ENCODE assay signal across 1 cellular context in the genomic region with DNA sequence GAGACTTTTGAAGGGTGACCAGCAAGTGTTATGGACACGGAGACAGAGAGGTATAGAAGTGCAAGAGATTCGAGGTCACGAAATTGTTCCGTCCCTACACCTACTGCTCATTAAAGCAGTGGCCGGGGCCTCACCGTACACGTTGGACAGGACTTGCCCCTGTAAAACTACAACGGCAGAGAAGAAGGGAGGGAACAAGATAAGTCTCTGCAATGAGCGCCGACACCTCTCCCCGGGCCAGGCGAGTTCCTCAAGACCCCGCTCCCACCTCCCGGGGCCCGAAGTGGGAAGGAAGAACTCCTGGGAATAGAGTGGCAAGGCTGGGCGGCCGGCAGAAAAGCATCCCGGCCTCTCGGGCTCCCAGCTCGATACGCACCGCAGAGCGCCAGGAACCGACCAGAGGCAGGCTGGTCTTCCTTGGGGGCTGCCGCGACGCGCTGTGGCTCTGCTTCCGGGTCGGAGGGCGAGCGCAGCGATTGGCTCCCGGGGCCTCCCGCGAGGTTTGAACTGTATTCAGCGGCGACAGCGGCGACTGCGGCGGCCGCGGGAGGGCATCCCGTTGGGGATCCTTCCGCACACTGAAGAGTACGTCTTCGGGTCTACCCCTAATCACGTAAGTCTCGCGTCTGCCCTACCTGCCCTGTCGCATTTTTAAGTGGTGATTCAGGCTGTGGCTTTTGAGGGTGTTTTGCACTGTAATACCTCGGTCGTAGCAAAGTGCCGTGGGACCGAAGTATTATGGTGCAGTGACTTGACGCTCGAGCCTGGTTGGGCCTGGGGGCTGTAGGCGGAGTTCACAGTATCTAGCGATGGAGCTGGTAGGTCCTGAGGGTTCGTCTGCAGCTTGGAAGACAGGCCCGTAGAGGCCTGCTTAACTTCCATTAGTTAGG.
A peak's percentile ranks its signal among the peaks of the same experiment; 100 is the strongest.
TF ChIP-seq lines count a peak whose summit lies in the region.

A gene with protein sequence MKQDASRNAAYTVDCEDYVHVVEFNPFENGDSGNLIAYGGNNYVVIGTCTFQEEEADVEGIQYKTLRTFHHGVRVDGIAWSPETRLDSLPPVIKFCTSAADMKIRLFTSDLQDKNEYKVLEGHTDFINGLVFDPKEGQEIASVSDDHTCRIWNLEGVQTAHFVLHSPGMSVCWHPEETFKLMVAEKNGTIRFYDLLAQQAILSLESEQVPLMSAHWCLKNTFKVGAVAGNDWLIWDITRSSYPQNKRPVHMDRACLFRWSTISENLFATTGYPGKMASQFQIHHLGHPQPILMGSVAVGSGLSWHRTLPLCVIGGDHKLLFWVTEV (minus strand): TSS at position 441 of the 890 bp plus-strand sequence. CDS start 1,596 bp downstream, outside the sequence.
A gene with protein sequence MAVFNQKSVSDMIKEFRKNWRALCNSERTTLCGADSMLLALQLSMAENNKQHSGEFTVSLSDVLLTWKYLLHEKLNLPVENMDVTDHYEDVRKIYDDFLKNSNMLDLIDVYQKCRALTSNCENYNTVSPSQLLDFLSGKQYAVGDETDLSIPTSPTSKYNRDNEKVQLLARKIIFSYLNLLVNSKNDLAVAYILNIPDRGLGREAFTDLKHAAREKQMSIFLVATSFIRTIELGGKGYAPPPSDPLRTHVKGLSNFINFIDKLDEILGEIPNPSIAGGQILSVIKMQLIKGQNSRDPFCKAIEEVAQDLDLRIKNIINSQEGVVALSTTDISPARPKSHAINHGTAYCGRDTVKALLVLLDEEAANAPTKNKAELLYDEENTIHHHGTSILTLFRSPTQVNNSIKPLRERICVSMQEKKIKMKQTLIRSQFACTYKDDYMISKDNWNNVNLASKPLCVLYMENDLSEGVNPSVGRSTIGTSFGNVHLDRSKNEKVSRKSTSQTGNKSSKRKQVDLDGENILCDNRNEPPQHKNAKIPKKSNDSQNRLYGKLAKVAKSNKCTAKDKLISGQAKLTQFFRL (plus strand): TSS at position 510 of the 890 bp plus-strand sequence. CDS start 3,706 bp downstream, outside the sequence.

TF ChIP-seq in K562, 482 proteins besides CTCF, POLR2A, EP300 and RAD21 (continued from another document and continues in another):
- TF ChIP-seq, protein P1, sequence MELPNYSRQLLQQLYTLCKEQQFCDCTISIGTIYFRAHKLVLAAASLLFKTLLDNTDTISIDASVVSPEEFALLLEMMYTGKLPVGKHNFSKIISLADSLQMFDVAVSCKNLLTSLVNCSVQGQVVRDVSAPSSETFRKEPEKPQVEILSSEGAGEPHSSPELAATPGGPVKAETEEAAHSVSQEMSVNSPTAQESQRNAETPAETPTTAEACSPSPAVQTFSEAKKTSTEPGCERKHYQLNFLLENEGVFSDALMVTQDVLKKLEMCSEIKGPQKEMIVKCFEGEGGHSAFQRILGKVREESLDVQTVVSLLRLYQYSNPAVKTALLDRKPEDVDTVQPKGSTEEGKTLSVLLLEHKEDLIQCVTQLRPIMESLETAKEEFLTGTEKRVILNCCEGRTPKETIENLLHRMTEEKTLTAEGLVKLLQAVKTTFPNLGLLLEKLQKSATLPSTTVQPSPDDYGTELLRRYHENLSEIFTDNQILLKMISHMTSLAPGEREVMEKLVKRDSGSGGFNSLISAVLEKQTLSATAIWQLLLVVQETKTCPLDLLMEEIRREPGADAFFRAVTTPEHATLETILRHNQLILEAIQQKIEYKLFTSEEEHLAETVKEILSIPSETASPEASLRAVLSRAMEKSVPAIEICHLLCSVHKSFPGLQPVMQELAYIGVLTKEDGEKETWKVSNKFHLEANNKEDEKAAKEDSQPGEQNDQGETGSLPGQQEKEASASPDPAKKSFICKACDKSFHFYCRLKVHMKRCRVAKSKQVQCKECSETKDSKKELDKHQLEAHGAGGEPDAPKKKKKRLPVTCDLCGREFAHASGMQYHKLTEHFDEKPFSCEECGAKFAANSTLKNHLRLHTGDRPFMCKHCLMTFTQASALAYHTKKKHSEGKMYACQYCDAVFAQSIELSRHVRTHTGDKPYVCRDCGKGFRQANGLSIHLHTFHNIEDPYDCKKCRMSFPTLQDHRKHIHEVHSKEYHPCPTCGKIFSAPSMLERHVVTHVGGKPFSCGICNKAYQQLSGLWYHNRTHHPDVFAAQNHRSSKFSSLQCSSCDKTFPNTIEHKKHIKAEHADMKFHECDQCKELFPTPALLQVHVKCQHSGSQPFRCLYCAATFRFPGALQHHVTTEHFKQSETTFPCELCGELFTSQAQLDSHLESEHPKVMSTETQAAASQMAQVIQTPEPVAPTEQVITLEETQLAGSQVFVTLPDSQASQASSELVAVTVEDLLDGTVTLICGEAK (IDR thresholded peaks at IDR 0.05) = peak; percentile 93
- TF ChIP-seq, protein P1 (CRISPR knock-in tag; IDR thresholded peaks at IDR 0.05) = 0 out of 2 replicates have a peak, but pooled peaks have one; percentile 23
- TF ChIP-seq ZKSCAN1 (IDR thresholded peaks at IDR 0.05; ENCODE audit: low read depth, low read length) (no peak), STAT5B (CRISPR knock-in tag; IDR thresholded peaks at IDR 0.05) (no peak), ZNF830 (CRISPR knock-in tag; IDR thresholded peaks at IDR 0.05) (no peak), JUND (IDR thresholded peaks at IDR 0.05; ENCODE audit: borderline replicate concordance, low read depth, low read length) (peak; percentile 56; the same call in 1 of the 2 replicates), JUND (tag; IDR thresholded peaks at IDR 0.05; ENCODE audit: borderline replicate concordance, low read depth, low read length) (peak; percentile 23; the same call in 1 of the 3 replicates), HDAC8 (tag; IDR thresholded peaks at IDR 0.05) (no peak), SOX6 (IDR thresholded peaks at IDR 0.05) (peak; percentile 46; the same call in 1 of the 2 replicates), KDM5B (IDR thresholded peaks at IDR 0.05; ENCODE audit: insufficient replicate concordance, low read depth, low read length) (peak; percentile 90), CSDE1 (IDR thresholded peaks at IDR 0.05) (no peak; a peak in 1 of 4 replicates), SIN3B (IDR thresholded peaks at IDR 0.05; ENCODE audit: low read depth) (peak; percentile 84; the same call in 1 of the 2 replicates), CTBP1 (IDR thresholded peaks at IDR 0.05; ENCODE audit: borderline replicate concordance) (peak; percentile 82; the same call in 1 of the 2 replicates), SAFB (IDR thresholded peaks at IDR 0.05; ENCODE audit: borderline replicate concordance, low read depth, low read length) (no peak), ARHGAP35 (IDR thresholded peaks at IDR 0.05; ENCODE audit: partially characterized antibody) (peak; percentile 81), CCAR2 (IDR thresholded peaks at IDR 0.05; ENCODE audit: low read depth, low read length) (no peak)
- TF ChIP-seq, protein P2, sequence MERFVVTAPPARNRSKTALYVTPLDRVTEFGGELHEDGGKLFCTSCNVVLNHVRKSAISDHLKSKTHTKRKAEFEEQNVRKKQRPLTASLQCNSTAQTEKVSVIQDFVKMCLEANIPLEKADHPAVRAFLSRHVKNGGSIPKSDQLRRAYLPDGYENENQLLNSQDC (CRISPR knock-in tag; IDR thresholded peaks at IDR 0.05) = peak; percentile 89; the same call in 1 of the 2 replicates
- TF ChIP-seq, protein P3, sequence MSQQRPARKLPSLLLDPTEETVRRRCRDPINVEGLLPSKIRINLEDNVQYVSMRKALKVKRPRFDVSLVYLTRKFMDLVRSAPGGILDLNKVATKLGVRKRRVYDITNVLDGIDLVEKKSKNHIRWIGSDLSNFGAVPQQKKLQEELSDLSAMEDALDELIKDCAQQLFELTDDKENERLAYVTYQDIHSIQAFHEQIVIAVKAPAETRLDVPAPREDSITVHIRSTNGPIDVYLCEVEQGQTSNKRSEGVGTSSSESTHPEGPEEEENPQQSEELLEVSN (IDR thresholded peaks at IDR 0.05; ENCODE audit: borderline replicate concordance in 1 of 2, extremely low read depth in 1 of 2, insufficient read depth in 1 of 2, insufficient read length in 1 of 2, low read depth in 1 of 2, low read length in 1 of 2, poor library complexity in 1 of 2, severe bottlenecking in 1 of 2) = peak; percentile 59 to 62
- TF ChIP-seq, protein P4, sequence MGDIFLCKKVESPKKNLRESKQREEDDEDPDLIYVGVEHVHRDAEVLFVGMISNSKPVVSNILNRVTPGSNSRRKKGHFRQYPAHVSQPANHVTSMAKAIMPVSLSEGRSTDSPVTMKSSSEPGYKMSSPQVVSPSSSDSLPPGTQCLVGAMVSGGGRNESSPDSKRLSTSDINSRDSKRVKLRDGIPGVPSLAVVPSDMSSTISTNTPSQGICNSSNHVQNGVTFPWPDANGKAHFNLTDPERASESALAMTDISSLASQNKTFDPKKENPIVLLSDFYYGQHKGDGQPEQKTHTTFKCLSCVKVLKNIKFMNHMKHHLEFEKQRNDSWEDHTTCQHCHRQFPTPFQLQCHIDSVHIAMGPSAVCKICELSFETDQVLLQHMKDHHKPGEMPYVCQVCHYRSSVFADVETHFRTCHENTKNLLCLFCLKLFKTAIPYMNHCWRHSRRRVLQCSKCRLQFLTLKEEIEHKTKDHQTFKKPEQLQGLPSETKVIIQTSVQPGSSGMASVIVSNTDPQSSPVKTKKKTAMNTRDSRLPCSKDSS (IDR thresholded peaks at IDR 0.05; ENCODE audit: low read depth, partially characterized antibody) = no peak
- TF ChIP-seq, protein P5, sequence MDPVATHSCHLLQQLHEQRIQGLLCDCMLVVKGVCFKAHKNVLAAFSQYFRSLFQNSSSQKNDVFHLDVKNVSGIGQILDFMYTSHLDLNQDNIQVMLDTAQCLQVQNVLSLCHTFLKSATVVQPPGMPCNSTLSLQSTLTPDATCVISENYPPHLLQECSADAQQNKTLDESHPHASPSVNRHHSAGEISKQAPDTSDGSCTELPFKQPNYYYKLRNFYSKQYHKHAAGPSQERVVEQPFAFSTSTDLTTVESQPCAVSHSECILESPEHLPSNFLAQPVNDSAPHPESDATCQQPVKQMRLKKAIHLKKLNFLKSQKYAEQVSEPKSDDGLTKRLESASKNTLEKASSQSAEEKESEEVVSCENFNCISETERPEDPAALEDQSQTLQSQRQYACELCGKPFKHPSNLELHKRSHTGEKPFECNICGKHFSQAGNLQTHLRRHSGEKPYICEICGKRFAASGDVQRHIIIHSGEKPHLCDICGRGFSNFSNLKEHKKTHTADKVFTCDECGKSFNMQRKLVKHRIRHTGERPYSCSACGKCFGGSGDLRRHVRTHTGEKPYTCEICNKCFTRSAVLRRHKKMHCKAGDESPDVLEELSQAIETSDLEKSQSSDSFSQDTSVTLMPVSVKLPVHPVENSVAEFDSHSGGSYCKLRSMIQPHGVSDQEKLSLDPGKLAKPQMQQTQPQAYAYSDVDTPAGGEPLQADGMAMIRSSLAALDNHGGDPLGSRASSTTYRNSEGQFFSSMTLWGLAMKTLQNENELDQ (CRISPR knock-in tag; IDR thresholded peaks at IDR 0.05; ENCODE audit: borderline replicate concordance) = no peak
- TF ChIP-seq, protein P6, sequence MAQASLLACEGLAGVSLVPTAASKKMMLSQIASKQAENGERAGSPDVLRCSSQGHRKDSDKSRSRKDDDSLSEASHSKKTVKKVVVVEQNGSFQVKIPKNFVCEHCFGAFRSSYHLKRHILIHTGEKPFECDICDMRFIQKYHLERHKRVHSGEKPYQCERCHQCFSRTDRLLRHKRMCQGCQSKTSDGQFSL (CRISPR knock-in tag; IDR thresholded peaks at IDR 0.05) = no peak
- TF ChIP-seq, protein P6 (tag; IDR thresholded peaks at IDR 0.05) = no peak
- TF ChIP-seq, protein P7, sequence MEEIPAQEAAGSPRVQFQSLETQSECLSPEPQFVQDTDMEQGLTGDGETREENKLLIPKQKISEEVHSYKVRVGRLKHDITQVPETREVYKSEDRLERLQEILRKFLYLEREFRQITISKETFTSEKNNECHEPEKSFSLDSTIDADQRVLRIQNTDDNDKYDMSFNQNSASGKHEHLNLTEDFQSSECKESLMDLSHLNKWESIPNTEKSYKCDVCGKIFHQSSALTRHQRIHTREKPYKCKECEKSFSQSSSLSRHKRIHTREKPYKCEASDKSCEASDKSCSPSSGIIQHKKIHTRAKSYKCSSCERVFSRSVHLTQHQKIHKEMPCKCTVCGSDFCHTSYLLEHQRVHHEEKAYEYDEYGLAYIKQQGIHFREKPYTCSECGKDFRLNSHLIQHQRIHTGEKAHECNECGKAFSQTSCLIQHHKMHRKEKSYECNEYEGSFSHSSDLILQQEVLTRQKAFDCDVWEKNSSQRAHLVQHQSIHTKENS (CRISPR knock-in tag; IDR thresholded peaks at IDR 0.05) = no peak
- TF ChIP-seq, protein P8, sequence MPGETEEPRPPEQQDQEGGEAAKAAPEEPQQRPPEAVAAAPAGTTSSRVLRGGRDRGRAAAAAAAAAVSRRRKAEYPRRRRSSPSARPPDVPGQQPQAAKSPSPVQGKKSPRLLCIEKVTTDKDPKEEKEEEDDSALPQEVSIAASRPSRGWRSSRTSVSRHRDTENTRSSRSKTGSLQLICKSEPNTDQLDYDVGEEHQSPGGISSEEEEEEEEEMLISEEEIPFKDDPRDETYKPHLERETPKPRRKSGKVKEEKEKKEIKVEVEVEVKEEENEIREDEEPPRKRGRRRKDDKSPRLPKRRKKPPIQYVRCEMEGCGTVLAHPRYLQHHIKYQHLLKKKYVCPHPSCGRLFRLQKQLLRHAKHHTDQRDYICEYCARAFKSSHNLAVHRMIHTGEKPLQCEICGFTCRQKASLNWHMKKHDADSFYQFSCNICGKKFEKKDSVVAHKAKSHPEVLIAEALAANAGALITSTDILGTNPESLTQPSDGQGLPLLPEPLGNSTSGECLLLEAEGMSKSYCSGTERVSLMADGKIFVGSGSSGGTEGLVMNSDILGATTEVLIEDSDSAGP (CRISPR knock-in tag; IDR thresholded peaks at IDR 0.05) = peak; percentile 42; the same call in 1 of the 2 replicates
